26 cellular contexts compared by ENCODE assay signal in genomic region chr12:54035561-54036377, GRCh38. TPM values are rescaled to one million over a fixed set of nuclear protein-coding genes. Genes with fewer than 3 reads are reported as not detected.
DNase-seq lines count a peak whose midpoint lies in the region; ATAC-seq and TF ChIP-seq lines count a peak whose summit lies in the region.
"Had no signal": no experiment of that assay in that cellular context is flagged by ENCODE, and none has a peak within 500 bp of the region (broad histone marks: within the 10 kb centered on the region; RNA-seq: fewer than 3 reads in every experiment).

No MANE protein-coding gene starts in this region.

- H3F3A ChIP-seq in GM23338 (replicated peaks; ENCODE audit: low read depth) = peaks cover 27% of the 10 kb centered on the region; the same call in 1 of the 2 replicates

- peaks cover 97% of the 10 kb centered on the region for H3K27me3 Mint-ChIP-seq in GM23338 (ENCODE audit: insufficient read depth, low read depth, poor library complexity)
- peaks cover 86 to 96% of the 10 kb centered on the region in 2 donors for H3K27me3 Mint-ChIP-seq in stimulated activated naive B cell treated with anti-CD40 and anti-IgM and Interleukin-4, amounts not matched to agents 10 μg/mL and 1 μg/mL and 100 μg/mL, for 72 hours

- peaks cover 11% of the 10 kb centered on the region for H3K9me3 Mint-ChIP-seq in GM23338
- H3K9me3 Mint-ChIP-seq in stimulated activated naive B cell treated with anti-CD40 and anti-IgM and Interleukin-4, amounts not matched to agents 10 μg/mL and 1 μg/mL and 100 μg/mL, for 72 hours = no peaks in the 10 kb centered on the region
- H3K9me3 Mint-ChIP-seq: activated B cell treated with CpG ODN at 0.5 μM for 24 hours; activated naive CD8-positive, alpha-beta T cell treated with anti-CD3 and anti-CD28 coated beads for 36 hours had no signal

- DNase-seq in GM23338 (ENCODE audit: low spot score) (peak; percentile 4), M059J (ENCODE audit: low read depth) (peak; percentile 28), islet precursor cell (peak; percentile 91), T-helper 2 cell (no peak), DMS 273 treated with DMSO at 0.1 percent for 48 hours (lab: John Stamatoyannopoulos, UW) (no peak), SKM-1 treated with dmso at 0.1 percent for 144 hours (lab: John Stamatoyannopoulos, UW; ENCODE audit: unreplicated experiment) (no peak)
- DNase-seq in stimulated activated naive B cell treated with anti-CD40 and anti-IgM and Interleukin-4, amounts not matched to agents 10 μg/mL and 1 μg/mL and 100 μg/mL, for 72 hours = no peak
- DNase-seq: activated B cell treated with CpG ODN at 0.5 μM for 24 hours; activated gamma-delta T cell; activated naive CD8-positive, alpha-beta T cell treated with anti-CD3 and anti-CD28 coated beads for 36 hours; activated T-cell treated with anti-CD3 and anti-CD28 coated beads, Interleukin-2, amount 50 U/mL, for 24 hours; CD4-positive, alpha-beta memory T cell; colonic mucosa; effector CD4-positive, alpha-beta T cell; KBM-7; left ventricle myocardium inferior; MG63; NCI-H446; NCI-H774; stimulated activated CD4-positive, alpha-beta T cell treated with anti-CD3 and anti-CD28 coated beads, Interleukin-15, amount 100 ng/mL, for 24 hours; stimulated activated CD4-positive, alpha-beta T cell treated with anti-CD3 and anti-CD28 coated beads, Interleukin-4, amount 100 ng/mL, for 4 hours; T-cell had no signal

- no peak overlapping the region for H3K4me3 ChIP-seq in GM23338
- H3K4me3 ChIP-seq: ascending aorta, cardiac muscle cell, colonic mucosa, left ventricle myocardium inferior, MG63 had no signal

- H3K36me3 ChIP-seq in GM23338 (ENCODE audit: insufficient read depth) = no peaks in the 10 kb centered on the region
- H3K36me3 ChIP-seq: ascending aorta, cardiac muscle cell, colonic mucosa, left ventricle myocardium inferior had no signal

- ATAC-seq in GM23338 = no peak
- ATAC-seq in stimulated activated naive B cell treated with anti-CD40 and anti-IgM and Interleukin-4, amounts not matched to agents 10 μg/mL and 1 μg/mL and 100 μg/mL, for 72 hours (replicated peaks) = no peak
- ATAC-seq: T-cell had no signal

- H4K20me1 ChIP-seq in GM23338 (replicated peaks; ENCODE audit: insufficient read depth) = peaks cover 43% of the 10 kb centered on the region

- H3K79me2 ChIP-seq in GM23338 (replicated peaks; ENCODE audit: insufficient read depth) = no peaks in the 10 kb centered on the region

- no peak overlapping the region for H3K27ac ChIP-seq in GM23338 (ENCODE audit: low read depth)
- H3K27ac ChIP-seq: ascending aorta, cardiac muscle cell, colonic mucosa, left ventricle myocardium inferior had no signal

- no peak overlapping the region for H3K27ac Mint-ChIP-seq in GM23338
- peak overlapping the region; percentile 63 for H3K27ac Mint-ChIP-seq in stimulated activated naive B cell treated with anti-CD40 and anti-IgM and Interleukin-4, amounts not matched to agents 10 μg/mL and 1 μg/mL and 100 μg/mL, for 72 hours
- H3K27ac Mint-ChIP-seq: activated B cell treated with CpG ODN at 0.5 μM for 24 hours; activated naive CD8-positive, alpha-beta T cell treated with anti-CD3 and anti-CD28 coated beads for 36 hours; activated T-cell treated with anti-CD3 and anti-CD28 coated beads, Interleukin-2, amount 50 U/mL, for 24 hours had no signal

- H3K4me3 Mint-ChIP-seq in GM23338 = no peak overlapping the region
- H3K4me3 Mint-ChIP-seq in stimulated activated naive B cell treated with anti-CD40 and anti-IgM and Interleukin-4, amounts not matched to agents 10 μg/mL and 1 μg/mL and 100 μg/mL, for 72 hours = no peak overlapping the region
- H3K4me3 Mint-ChIP-seq: activated naive CD8-positive, alpha-beta T cell treated with anti-CD3 and anti-CD28 coated beads for 36 hours; activated T-cell treated with anti-CD3 and anti-CD28 coated beads, Interleukin-2, amount 50 U/mL, for 24 hours had no signal

- no peak overlapping the region for H2AFZ ChIP-seq in GM23338

- H3K4me2 ChIP-seq in GM23338 = no peak overlapping the region

- peaks cover 21% of the 10 kb centered on the region; the same call in 1 of the 2 replicates for H3K4me1 ChIP-seq in GM23338 (ENCODE audit: insufficient read depth)
- H3K4me1 ChIP-seq: colonic mucosa had no signal

- peaks cover 15% of the 10 kb centered on the region for H3K4me1 Mint-ChIP-seq in GM23338
- peaks cover 22 to 28% of the 10 kb centered on the region in 2 donors for H3K4me1 Mint-ChIP-seq in stimulated activated naive B cell treated with anti-CD40 and anti-IgM and Interleukin-4, amounts not matched to agents 10 μg/mL and 1 μg/mL and 100 μg/mL, for 72 hours

- no peak for TF ChIP-seq CTCF in GM23338 (conservative IDR thresholded peaks at IDR 0.05; ENCODE audit: low read depth in 2 of 2)

- H3K9me2 ChIP-seq in GM23338 (ENCODE audit: insufficient read depth) = no peaks in the 10 kb centered on the region

- peaks cover 100% of the 10 kb centered on the region for H3K27me3 ChIP-seq in GM23338 (ENCODE audit: insufficient read depth)
- H3K27me3 ChIP-seq: ascending aorta, MG63 had no signal

- no peaks in the 10 kb centered on the region; the same call in 2 of the 3 replicates for H3K36me3 Mint-ChIP-seq in GM23338 (ENCODE audit: low read depth)
- peaks cover 0 to 1% of the 10 kb centered on the region in 2 donors for H3K36me3 Mint-ChIP-seq in stimulated activated naive B cell treated with anti-CD40 and anti-IgM and Interleukin-4, amounts not matched to agents 10 μg/mL and 1 μg/mL and 100 μg/mL, for 72 hours
- H3K36me3 Mint-ChIP-seq: activated naive CD8-positive, alpha-beta T cell treated with anti-CD3 and anti-CD28 coated beads for 36 hours; T-cell had no signal

RNA-seq across cellular contexts. Expression of gene HOXC5, which starts 2.9 kb away (rescaled TPM):
- total RNA-seq in GM23338 (2014; rRNA removed; shearing (Covaris generic)) = not detected in 2 replicates
- polyA plus RNA-seq in GM23338 (2016; fragmentation: Nextera tagmentation; extraction: Ambion mirVana) = not detected in 2 replicates
- 0.25 TPM in 1 of 2 replicates, not detected in the other for total RNA-seq in M059J (2014; rRNA removed; shearing (Covaris generic))
- total RNA-seq: activated B cell treated with CpG ODN at 0.5 μM for 24 hours; activated naive CD8-positive, alpha-beta T cell treated with anti-CD3 and anti-CD28 coated beads for 36 hours; ascending aorta; cardiac muscle cell; CD4-positive, alpha-beta memory T cell; colonic mucosa; H1; left ventricle myocardium inferior; pulmonary artery endothelial cell; T-cell had no signal
- polyA plus RNA-seq: cardiac muscle cell; CD4-positive, alpha-beta memory T cell; H1 had no signal

RNA-seq across cellular contexts. Expression of gene HOXC6, which starts 7.5 kb away (rescaled TPM):
- not detected in 2 replicates for total RNA-seq in GM23338 (2014; rRNA removed; shearing (Covaris generic))
- not detected in 2 replicates for polyA plus RNA-seq in GM23338 (2016; fragmentation: Nextera tagmentation; extraction: Ambion mirVana)
- total RNA-seq in M059J (2014; rRNA removed; shearing (Covaris generic)) = 2.5 and 5.2 TPM in 2 replicates
- total RNA-seq: activated B cell treated with CpG ODN at 0.5 μM for 24 hours; activated naive CD8-positive, alpha-beta T cell treated with anti-CD3 and anti-CD28 coated beads for 36 hours; cardiac muscle cell; CD4-positive, alpha-beta memory T cell; H1; left ventricle myocardium inferior; pulmonary artery endothelial cell; T-cell had no signal
- polyA plus RNA-seq: cardiac muscle cell; CD4-positive, alpha-beta memory T cell; H1 had no signal

RNA-seq across cellular contexts. Expression of gene HOXC4, which starts 17.9 kb away (rescaled TPM):
- total RNA-seq in GM23338 (2014; rRNA removed; shearing (Covaris generic)) = not detected in 2 replicates
- not detected in 2 replicates for polyA plus RNA-seq in GM23338 (2016; fragmentation: Nextera tagmentation; extraction: Ambion mirVana)
- 1.9 and 4.3 TPM in 2 replicates for total RNA-seq in M059J (2014; rRNA removed; shearing (Covaris generic))
- total RNA-seq: cardiac muscle cell; CD4-positive, alpha-beta memory T cell; colonic mucosa; H1; left ventricle myocardium inferior; pulmonary artery endothelial cell had no signal
- polyA plus RNA-seq: cardiac muscle cell; CD4-positive, alpha-beta memory T cell; H1 had no signal

RNA-seq across cellular contexts. Expression of gene HOXC8, which starts 27.0 kb away (rescaled TPM):
- not detected in 2 replicates for total RNA-seq in GM23338 (2014; rRNA removed; shearing (Covaris generic))
- not detected in 2 replicates for polyA plus RNA-seq in GM23338 (2016; fragmentation: Nextera tagmentation; extraction: Ambion mirVana)
- total RNA-seq in M059J (2014; rRNA removed; shearing (Covaris generic)) = 0.84 and 1.2 TPM in 2 replicates
- total RNA-seq: activated B cell treated with CpG ODN at 0.5 μM for 24 hours; activated naive CD8-positive, alpha-beta T cell treated with anti-CD3 and anti-CD28 coated beads for 36 hours; CD4-positive, alpha-beta memory T cell; colonic mucosa; H1; left ventricle myocardium inferior; pulmonary artery endothelial cell; T-cell had no signal
- polyA plus RNA-seq: cardiac muscle cell; CD4-positive, alpha-beta memory T cell; H1 had no signal

RNA-seq across cellular contexts. Expression of gene HOXC9, which starts 35.8 kb away (rescaled TPM):
- not detected in 2 replicates for total RNA-seq in GM23338 (2014; rRNA removed; shearing (Covaris generic))
- polyA plus RNA-seq in GM23338 (2016; fragmentation: Nextera tagmentation; extraction: Ambion mirVana) = not detected in 2 replicates
- total RNA-seq in M059J (2014; rRNA removed; shearing (Covaris generic)) = 4.9 and 5.7 TPM in 2 replicates
- total RNA-seq: activated B cell treated with CpG ODN at 0.5 μM for 24 hours; activated naive CD8-positive, alpha-beta T cell treated with anti-CD3 and anti-CD28 coated beads for 36 hours; cardiac muscle cell; CD4-positive, alpha-beta memory T cell; colonic mucosa; H1; left ventricle myocardium inferior; pulmonary artery endothelial cell; T-cell had no signal
- polyA plus RNA-seq: cardiac muscle cell; CD4-positive, alpha-beta memory T cell; H1 had no signal

Comparison
In these comparisons a context has a peak if more than half of its experiments do, and no peak if none do; other contexts are left out.
1. DNase-seq: peak in GM23338 (single experiment), M059J (single experiment) and islet precursor cell (single experiment); none in stimulated activated naive B cell treated with anti-CD40 and anti-IgM and Interleukin-4, amounts not matched to agents 10 μg/mL and 1 μg/mL and 100 μg/mL, for 72 hours (single experiment), T-helper 2 cell (0 of 5), DMS 273 treated with DMSO at 0.1 percent for 48 hours (single experiment) and SKM-1 treated with dmso at 0.1 percent for 144 hours (single experiment).